In genomic region chr17:5955764-5956163, GRCh38 we compare ENCODE assay signal across 10 cellular contexts.
"Had no signal": no experiment of that assay in that cellular context is flagged by ENCODE, and none has a peak within 500 bp of the region (broad histone marks: within the 10 kb centered on the region; RNA-seq: fewer than 3 reads in every experiment).

No MANE protein-coding gene starts in this region.

- ATAC-seq: HCT116 had no signal

- FAIRE-seq: H1, H54 had no signal

- H3K36me3 ChIP-seq: HAP-1 had no signal

- H3K4me3 ChIP-seq: GM23248, HAP-1 had no signal

- H3K27ac Mint-ChIP-seq: H9, HFFc6 had no signal

- H2AFZ ChIP-seq: GM23248 had no signal

- DNase-seq: GM23248, GOT3, H7, H9, HCEC 1CT, HFFc6 had no signal

- H3K4me1 ChIP-seq: HAP-1 had no signal

- H3K27ac ChIP-seq: GM23248 had no signal

- H3K9me3 ChIP-seq: HAP-1 had no signal

- H3K4me3 Mint-ChIP-seq: H9, HFFc6 had no signal

- H3K9ac ChIP-seq: GM23248 had no signal
